8 cellular contexts compared by ENCODE assay signal in genomic region chr15:42919308-42919707, GRCh38. TPM values are rescaled to one million over a fixed set of nuclear protein-coding genes. Genes with fewer than 3 reads are reported as not detected.
DNase-seq lines count a peak whose midpoint lies in the region; ATAC-seq and TF ChIP-seq lines count a peak whose summit lies in the region.

No MANE protein-coding gene starts in this region.

- H3K27ac Mint-ChIP-seq in Caco-2 (ENCODE audit: unreplicated experiment): no peak overlapping the region
- H3K27ac Mint-ChIP-seq in osteocyte (ENCODE audit: unreplicated experiment): peak overlapping the region; percentile 92

- H3K4me1 Mint-ChIP-seq in Caco-2 (ENCODE audit: low read depth, unreplicated experiment) (peaks cover 9% of the 10 kb centered on the region), osteocyte (ENCODE audit: unreplicated experiment) (peaks cover 36% of the 10 kb centered on the region)

- no peak for DNase-seq in Caco-2
- peak; percentile 18 for DNase-seq in NCI-H526 treated with DMSO at 0.1 percent for 48 hours (lab: John Stamatoyannopoulos, UW)
- no peak for DNase-seq in effector memory CD4-positive, alpha-beta T cell
- no peak for DNase-seq in osteocyte (ENCODE audit: extremely low spot score, unreplicated experiment)
- no peak for DNase-seq in NOMO-1 treated with DMSO at 0.1 percent for 48 hours (lab: John Stamatoyannopoulos, UW; ENCODE audit: unreplicated experiment)
- no peak for DNase-seq in dedifferentiated amniotic fluid mesenchymal stem cell (ENCODE audit: extremely low spot score)
- DNase-seq in NCI-H2107 (lab: John Stamatoyannopoulos, UW): no peak

- H3K4me3 ChIP-seq in Caco-2 (ENCODE audit: low read depth, low read length): peak overlapping the region; percentile 83
- peak overlapping the region; percentile 93 for H3K4me3 ChIP-seq in effector memory CD4-positive, alpha-beta T cell (ENCODE audit: insufficient read depth, low read depth, low read length, poor library complexity, severe bottlenecking)

- no peak for ATAC-seq in HG03175 (IDR thresholded peaks at IDR 0.05; ENCODE audit: unreplicated experiment)

- H3K9me3 ChIP-seq in Caco-2: no peaks in the 10 kb centered on the region
- no peaks in the 10 kb centered on the region for H3K9me3 ChIP-seq in effector memory CD4-positive, alpha-beta T cell (ENCODE audit: control insufficient read depth, low read length)

- H3K27me3 ChIP-seq in Caco-2 (replicated peaks; ENCODE audit: control insufficient read depth, insufficient read depth, low read length): no peaks in the 10 kb centered on the region
- no peaks in the 10 kb centered on the region for H3K27me3 ChIP-seq in effector memory CD4-positive, alpha-beta T cell (replicated peaks; ENCODE audit: control insufficient read depth, insufficient read depth, low read length, poor library complexity, severe bottlenecking)

- POLR2A ChIA-PET in Caco-2 (lab: Charles Lee): no interaction called here

- intact Hi-C loops in Caco-2 (cut with micrococcal nuclease; ENCODE audit: unreplicated experiment): no loop called here

- no peaks in the 10 kb centered on the region for H3K9me3 Mint-ChIP-seq in Caco-2 (ENCODE audit: unreplicated experiment)
- peaks cover 5% of the 10 kb centered on the region for H3K9me3 Mint-ChIP-seq in osteocyte (ENCODE audit: unreplicated experiment)

- no peaks in the 10 kb centered on the region for H3K36me3 ChIP-seq in Caco-2 (ENCODE audit: control insufficient read depth, insufficient read depth, low read length)
- no peaks in the 10 kb centered on the region for H3K36me3 ChIP-seq in effector memory CD4-positive, alpha-beta T cell (ENCODE audit: control insufficient read depth, insufficient read depth, low read length)

- TF ChIP-seq CTCF in Caco-2 (IDR thresholded peaks at IDR 0.05; ENCODE audit: insufficient read depth in 1 of 2, low read depth in 1 of 2, low read length in 1 of 2, severe bottlenecking in 1 of 2, unreplicated experiment in 1 of 2) (no peak), osteocyte (IDR thresholded peaks at IDR 0.05) (no peak)

- no peaks in the 10 kb centered on the region; the same call in 1 of the 2 replicates for H3K4me1 ChIP-seq in Caco-2
- H3K4me1 ChIP-seq in effector memory CD4-positive, alpha-beta T cell (ENCODE audit: control insufficient read depth, insufficient read depth, low read length, poor library complexity, severe bottlenecking): peaks cover 10% of the 10 kb centered on the region

- H3K27me3 Mint-ChIP-seq in Caco-2 (ENCODE audit: insufficient read depth, unreplicated experiment) (no peaks in the 10 kb centered on the region), osteocyte (ENCODE audit: unreplicated experiment) (no peaks in the 10 kb centered on the region)

- H3K36me3 Mint-ChIP-seq in Caco-2 (ENCODE audit: insufficient read depth, unreplicated experiment) (peaks cover 8% of the 10 kb centered on the region), osteocyte (ENCODE audit: unreplicated experiment) (no peaks in the 10 kb centered on the region)

- H3K27ac ChIP-seq in effector memory CD4-positive, alpha-beta T cell (ENCODE audit: insufficient read depth, low read length, poor library complexity, severe bottlenecking): no peak overlapping the region

- TSS peak; percentile 68 for BruUV-seq in Caco-2 (replicated peaks; lab: Mats Ljungman, UMichigan)

- H3K4me3 Mint-ChIP-seq in Caco-2 (ENCODE audit: unreplicated experiment) (peak overlapping the region; percentile 92), osteocyte (ENCODE audit: unreplicated experiment) (peak overlapping the region; percentile 95)

- CTCF ChIA-PET in Caco-2 (lab: Charles Lee): no interaction called here

RNA-seq across cellular contexts. Expression of gene TTBK2, which starts 1.3 kb away (rescaled TPM):
- 9.7 and 10.1 TPM in 2 replicates for total RNA-seq in Caco-2 (2022)
- 23.6 and 25.0 TPM in 2 replicates for total RNA-seq in osteocyte
